ENCODE assay signal across 8 cellular contexts in genomic region chr9:85425153-85425611, GRCh38.
DNase-seq lines count a peak whose midpoint lies in the region; ATAC-seq, FAIRE-seq and TF ChIP-seq lines count a peak whose summit lies in the region.

No MANE protein-coding gene starts in this region.

- H3K79me2 ChIP-seq in OCI-LY1 (ENCODE audit: insufficient read depth, low read length) (no peaks in the 10 kb centered on the region), keratinocyte (ENCODE audit: control insufficient read depth, insufficient read depth, low read length) (no peaks in the 10 kb centered on the region)

- H2AFZ ChIP-seq in OCI-LY1 (ENCODE audit: low read length) (no peak overlapping the region), keratinocyte (ENCODE audit: control insufficient read depth, low read length) (no peak overlapping the region)

- dilution Hi-C loops in keratinocyte (cut with MboI; ENCODE audit: extremely low pct_ligation_motif_present, low sequenced_read_pairs), result no loop called here

- no peaks in the 10 kb centered on the region for H3K9me2 ChIP-seq in OCI-LY1 (ENCODE audit: low read depth, low read length)

- in situ Hi-C loops in brain microvascular endothelial cell (cut with HindIII; ENCODE audit: low pct_ligation_motif_present, low sequenced_read_pairs), result no loop called here

- no peaks in the 10 kb centered on the region for H4K20me1 ChIP-seq in OCI-LY1 (ENCODE audit: insufficient read depth, low read length)
- no peaks in the 10 kb centered on the region for H4K20me1 ChIP-seq in keratinocyte (ENCODE audit: control insufficient read depth, extremely low read depth, insufficient read depth, low read length)

- H3K9ac ChIP-seq in OCI-LY1 (ENCODE audit: low read length), result no peak overlapping the region
- no peak overlapping the region for H3K9ac ChIP-seq in keratinocyte (ENCODE audit: control insufficient read depth, extremely low read depth, insufficient read depth, low read length)

- H3K9me1 ChIP-seq in keratinocyte (ENCODE audit: control insufficient read depth, extremely low read depth, insufficient read depth, low read length), result no peaks in the 10 kb centered on the region

- H3K27me3 ChIP-seq in OCI-LY1 (ENCODE audit: insufficient read depth, low read length) (0 out of 2 replicates have a peak, but pooled peaks cover 9% of the 10 kb centered on the region), brain microvascular endothelial cell (replicated peaks) (no peaks in the 10 kb centered on the region), keratinocyte (ENCODE audit: control insufficient read depth, extremely low read depth, insufficient read depth, low read length) (peaks cover 4% of the 10 kb centered on the region)

- peak; percentile 81 for TF ChIP-seq CTCF in GM12875 (IDR thresholded peaks at IDR 0.05; ENCODE audit: borderline replicate concordance, insufficient read depth, low read depth, low read length)
- peak; percentile 78 for TF ChIP-seq CTCF in OCI-LY1 (IDR thresholded peaks at IDR 0.05; ENCODE audit: low read length)
- TF ChIP-seq CTCF in brain microvascular endothelial cell (IDR thresholded peaks at IDR 0.05; ENCODE audit: low read depth, low read length, missing control alignments), result peak; percentile 81
- peak; percentile 76 to 84 (median 80) for TF ChIP-seq CTCF in keratinocyte (optimal IDR thresholded peaks at IDR 0.05 in 1 of 3, IDR thresholded peaks at IDR 0.05 in 1 of 3, conservative IDR thresholded peaks at IDR 0.05 in 1 of 3; ENCODE audit: extremely low read depth in 1 of 3, insufficient read depth in 2 of 3, low read length in 3 of 3)

- H3K4me1 ChIP-seq in OCI-LY1 (ENCODE audit: insufficient read depth, low read length, severe bottlenecking) (no peaks in the 10 kb centered on the region), keratinocyte (ENCODE audit: control insufficient read depth, extremely low read depth, insufficient read depth, low read length) (no peaks in the 10 kb centered on the region)

- no peaks in the 10 kb centered on the region for H3F3A ChIP-seq in OCI-LY1 (ENCODE audit: insufficient read depth, low read length)

- peak; percentile 66 for DNase-seq in AG08395 (ENCODE audit: low spot score)
- peak; percentile 61 for DNase-seq in HK-2 (ENCODE audit: unreplicated experiment)
- DNase-seq in brain microvascular endothelial cell, result peak; percentile 42
- peak; percentile 13 for DNase-seq in keratinocyte (ENCODE audit: low read depth, low spot score)
- DNase-seq in stimulated activated CD4-positive, alpha-beta T cell treated with anti-CD3 and anti-CD28 coated beads, Interleukin-4, amount 100 ng/mL, for 1 hour, result peak; percentile 16

- H3K4me3 ChIP-seq in GM12875 (ENCODE audit: low read depth, low read length) (no peak overlapping the region), OCI-LY1 (ENCODE audit: low read depth, low read length, poor library complexity, severe bottlenecking) (no peak overlapping the region), brain microvascular endothelial cell (ENCODE audit: low read depth, low read length) (no peak overlapping the region), keratinocyte (ENCODE audit: control insufficient read depth in 2 of 3, extremely low read depth in 1 of 3, insufficient read depth in 2 of 3, low read depth in 1 of 3, low read length in 3 of 3) (no peak overlapping the region)

- H3K36me3 ChIP-seq in OCI-LY1 (ENCODE audit: insufficient read depth, low read length), result no peaks in the 10 kb centered on the region
- no peaks in the 10 kb centered on the region for H3K36me3 ChIP-seq in brain microvascular endothelial cell (replicated peaks)
- H3K36me3 ChIP-seq in keratinocyte (ENCODE audit: control insufficient read depth in 2 of 2, extremely low read depth in 1 of 2, insufficient read depth in 2 of 2, low read length in 2 of 2), result no peaks in the 10 kb centered on the region

- ATAC-seq in GM21360 (IDR thresholded peaks at IDR 0.05; ENCODE audit: unreplicated experiment), result no peak

- H3K9me3 ChIP-seq in OCI-LY1 (ENCODE audit: low read length) (no peaks in the 10 kb centered on the region), keratinocyte (ENCODE audit: control insufficient read depth, low read depth, low read length) (no peaks in the 10 kb centered on the region)

- H3K4me2 ChIP-seq in OCI-LY1 (ENCODE audit: low read length), result no peak overlapping the region
- H3K4me2 ChIP-seq in keratinocyte (ENCODE audit: control insufficient read depth, extremely low read depth, insufficient read depth, low read depth, low read length), result no peak overlapping the region

- H3K27ac ChIP-seq in OCI-LY1 (ENCODE audit: low read depth, low read length, poor library complexity, severe bottlenecking) (no peak overlapping the region), brain microvascular endothelial cell (no peak overlapping the region), keratinocyte (ENCODE audit: control insufficient read depth, insufficient read depth, low read length) (no peak overlapping the region)

- no peak for FAIRE-seq in keratinocyte (lab: Jason Lieb, UNC)

Comparison
In these comparisons a context has a peak if more than half of its experiments do, and no peak if none do; other contexts are left out.
1. DNase-seq: peak in every context shown above with its lines; median percentile 66 in AG08395; 61 in HK-2; 42 in brain microvascular endothelial cell; 16 in stimulated activated CD4-positive, alpha-beta T cell treated with anti-CD3 and anti-CD28 coated beads, Interleukin-4, amount 100 ng/mL, for 1 hour; 13 in keratinocyte.